In genomic region chr14:56709201-56709600, GRCh38 we compare ENCODE assay signal across 19 cellular contexts.
DNase-seq lines count a peak whose midpoint lies in the region; ATAC-seq, FAIRE-seq and TF ChIP-seq lines count a peak whose summit lies in the region.
"Had no signal": no experiment of that assay in that cellular context is flagged by ENCODE, and none has a peak within 500 bp of the region (broad histone marks: within the 10 kb centered on the region; RNA-seq: fewer than 3 reads in every experiment).

No MANE protein-coding gene starts in this region.

- TF ChIP-seq CTCF in Caco-2 (IDR thresholded peaks at IDR 0.05; ENCODE audit: insufficient read depth in 1 of 2, low read depth in 1 of 2, low read length in 1 of 2, severe bottlenecking in 1 of 2, unreplicated experiment in 1 of 2) (no peak), WTC11 (IDR thresholded peaks at IDR 0.05) (no peak), D721Med (IDR thresholded peaks at IDR 0.05; ENCODE audit: insufficient read depth, missing control alignments) (no peak)

- no peak overlapping the region for H3K4me3 ChIP-seq in Caco-2 (ENCODE audit: low read depth, low read length)
- no peak overlapping the region for H3K4me3 ChIP-seq in naive thymus-derived CD4-positive, alpha-beta T cell (ENCODE audit: low read length)
- H3K4me3 ChIP-seq: A549, K562 had no signal

- DNase-seq in Caco-2 (peak in 1 of 2 experiments; percentile 41), WTC11 (ENCODE audit: low spot score) (no peak), islet precursor cell (peak; percentile 16), D721Med (ENCODE audit: insufficient read length, low spot score) (no peak), ecto neural progenitor cell (ENCODE audit: low spot score) (no peak)
- DNase-seq in naive thymus-derived CD4-positive, alpha-beta T cell: no peak
- DNase-seq: AML-193; CD4-positive, alpha-beta T cell; DMS79 treated with DMSO at 0.1 percent for 48 hours; GF-D8; HCEC 1CT; IMR-90 had no signal

- peak; percentile 56; the same call in 1 of the 2 replicates for ATAC-seq in WTC11
- peak; percentile 17 for ATAC-seq in stimulated activated memory B cell treated with anti-CD40 and anti-IgM and Interleukin-4, amounts not matched to agents 10 μg/mL and 1 μg/mL and 100 μg/mL, for 72 hours
- no peak for ATAC-seq in naive thymus-derived CD4-positive, alpha-beta T cell
- ATAC-seq: A549, K562 had no signal

- CTCF ChIA-PET in Caco-2 (lab: Charles Lee) (interaction anchor here (0.6 kb wide), 1 partner anchor 337 kb away, joined by 4 read pairs; no protein-coding TSS in a partner anchor), WTC11 (lab: Charles Lee) (interaction anchor here (0.9 kb wide), 1 partner anchor 40 kb away, joined by 3 read pairs; no protein-coding TSS in a partner anchor)
- CTCF ChIA-PET in naive thymus-derived CD4-positive, alpha-beta T cell (lab: Charles Lee): no interaction called here

- no TSS peak for BruUV-seq in Caco-2 (replicated peaks; lab: Mats Ljungman, UMichigan)

- H3K4me1 ChIP-seq in Caco-2: peaks cover 10% of the 10 kb centered on the region
- no peaks in the 10 kb centered on the region for H3K4me1 ChIP-seq in naive thymus-derived CD4-positive, alpha-beta T cell (ENCODE audit: control insufficient read depth in 2 of 2, insufficient read depth in 2 of 2, low read length in 2 of 2)
- H3K4me1 ChIP-seq: A549 had no signal

- intact Hi-C loops in Caco-2 (cut with micrococcal nuclease; ENCODE audit: unreplicated experiment): no loop called here
- intact Hi-C loops in naive thymus-derived CD4-positive, alpha-beta T cell (cut with micrococcal nuclease): no loop called here

- peak overlapping the region; percentile 6 for H3K4me3 Mint-ChIP-seq in Caco-2 (ENCODE audit: unreplicated experiment)
- H3K4me3 Mint-ChIP-seq in WTC11: no peak overlapping the region
- no peak overlapping the region for H3K4me3 Mint-ChIP-seq in stimulated activated memory B cell treated with anti-CD40 and anti-IgM and Interleukin-4, amounts not matched to agents 10 μg/mL and 1 μg/mL and 100 μg/mL, for 72 hours
- no peak overlapping the region for H3K4me3 Mint-ChIP-seq in naive thymus-derived CD4-positive, alpha-beta T cell
- H3K4me3 Mint-ChIP-seq: CD4-positive, alpha-beta T cell had no signal

- H3K27me3 ChIP-seq in Caco-2 (replicated peaks; ENCODE audit: control insufficient read depth, insufficient read depth, low read length): no peaks in the 10 kb centered on the region
- no peaks in the 10 kb centered on the region for H3K27me3 ChIP-seq in naive thymus-derived CD4-positive, alpha-beta T cell (ENCODE audit: control insufficient read depth in 2 of 2, insufficient read depth in 2 of 2, low read length in 2 of 2)

- FAIRE-seq in D721Med (lab: Jason Lieb, UNC): no peak
- FAIRE-seq: A549, H54, K562 had no signal

- H3K4me1 Mint-ChIP-seq in Caco-2 (ENCODE audit: low read depth, unreplicated experiment): peaks cover 13% of the 10 kb centered on the region
- peaks cover 26% of the 10 kb centered on the region for H3K4me1 Mint-ChIP-seq in WTC11
- no peaks in the 10 kb centered on the region for H3K4me1 Mint-ChIP-seq in stimulated activated memory B cell treated with anti-CD40 and anti-IgM and Interleukin-4, amounts not matched to agents 10 μg/mL and 1 μg/mL and 100 μg/mL, for 72 hours
- H3K4me1 Mint-ChIP-seq in naive thymus-derived CD4-positive, alpha-beta T cell: peaks cover 0 to 1% (median 0%) of the 10 kb centered on the region in 7 donors

- H3K27ac Mint-ChIP-seq in Caco-2 (ENCODE audit: unreplicated experiment) (peak overlapping the region; percentile 27), WTC11 (no peak overlapping the region)
- no peak overlapping the region for H3K27ac Mint-ChIP-seq in stimulated activated memory B cell treated with anti-CD40 and anti-IgM and Interleukin-4, amounts not matched to agents 10 μg/mL and 1 μg/mL and 100 μg/mL, for 72 hours
- H3K27ac Mint-ChIP-seq in naive thymus-derived CD4-positive, alpha-beta T cell: no peak overlapping the region
- H3K27ac Mint-ChIP-seq: CD4-positive, alpha-beta T cell had no signal

- H3K36me3 Mint-ChIP-seq in Caco-2 (ENCODE audit: insufficient read depth, unreplicated experiment): no peaks in the 10 kb centered on the region
- no peaks in the 10 kb centered on the region for H3K36me3 Mint-ChIP-seq in WTC11
- no peaks in the 10 kb centered on the region for H3K36me3 Mint-ChIP-seq in stimulated activated memory B cell treated with anti-CD40 and anti-IgM and Interleukin-4, amounts not matched to agents 10 μg/mL and 1 μg/mL and 100 μg/mL, for 72 hours
- H3K36me3 Mint-ChIP-seq in naive thymus-derived CD4-positive, alpha-beta T cell: no peaks in the 10 kb centered on the region

- no peaks in the 10 kb centered on the region for H3K27me3 Mint-ChIP-seq in Caco-2 (ENCODE audit: insufficient read depth, unreplicated experiment)
- peaks cover 12% of the 10 kb centered on the region for H3K27me3 Mint-ChIP-seq in WTC11 (ENCODE audit: low read depth)
- peaks cover 28% of the 10 kb centered on the region for H3K27me3 Mint-ChIP-seq in stimulated activated memory B cell treated with anti-CD40 and anti-IgM and Interleukin-4, amounts not matched to agents 10 μg/mL and 1 μg/mL and 100 μg/mL, for 72 hours
- H3K27me3 Mint-ChIP-seq in naive thymus-derived CD4-positive, alpha-beta T cell: peaks cover 11 to 34% (median 20%) of the 10 kb centered on the region in 5 donors

- POLR2A ChIA-PET in Caco-2 (lab: Charles Lee): no interaction called here
- POLR2A ChIA-PET in WTC11 (lab: Charles Lee): no interaction called here
- POLR2A ChIA-PET in naive thymus-derived CD4-positive, alpha-beta T cell (lab: Charles Lee): no interaction called here

- H3K27ac ChIP-seq in naive thymus-derived CD4-positive, alpha-beta T cell (ENCODE audit: low read depth, low read length): no peak overlapping the region
- H3K27ac ChIP-seq: 22Rv1, A549, C4-2B, HL-60 had no signal

- H3K9me3 ChIP-seq in Caco-2: no peaks in the 10 kb centered on the region
- H3K9me3 ChIP-seq in naive thymus-derived CD4-positive, alpha-beta T cell (ENCODE audit: control insufficient read depth in 2 of 3, low read length in 3 of 3): no peaks in the 10 kb centered on the region
- H3K9me3 ChIP-seq: A549 had no signal

- H3K36me3 ChIP-seq in Caco-2 (ENCODE audit: control insufficient read depth, insufficient read depth, low read length): no peaks in the 10 kb centered on the region
- H3K36me3 ChIP-seq in naive thymus-derived CD4-positive, alpha-beta T cell (ENCODE audit: control insufficient read depth in 2 of 3, insufficient read depth in 3 of 3, low read length in 3 of 3): no peaks in the 10 kb centered on the region

- H3K9me3 Mint-ChIP-seq in Caco-2 (ENCODE audit: unreplicated experiment) (no peaks in the 10 kb centered on the region), WTC11 (no peaks in the 10 kb centered on the region)
- H3K9me3 Mint-ChIP-seq in stimulated activated memory B cell treated with anti-CD40 and anti-IgM and Interleukin-4, amounts not matched to agents 10 μg/mL and 1 μg/mL and 100 μg/mL, for 72 hours: no peaks in the 10 kb centered on the region
- no peaks in the 10 kb centered on the region for H3K9me3 Mint-ChIP-seq in naive thymus-derived CD4-positive, alpha-beta T cell
- H3K9me3 Mint-ChIP-seq: CD4-positive, alpha-beta T cell had no signal

TF ChIP-seq in WTC11, 78 proteins besides CTCF, POLR2A, EP300 and RAD21:
- TF ChIP-seq GTF2I (CRISPR knock-in tag; conservative IDR thresholded peaks at IDR 0.05) (no peak), ZNF138 (CRISPR knock-in tag; conservative IDR thresholded peaks at IDR 0.05) (no peak), JAZF1 (CRISPR knock-in tag; IDR thresholded peaks at IDR 0.05) (no peak), TCF7 (CRISPR knock-in tag; IDR thresholded peaks at IDR 0.05; ENCODE audit: low read depth) (no peak)
